ENCODE assay signal across 8 cellular contexts in genomic region chr12:113980537-113981337, GRCh38. TPM values are rescaled to one million over a fixed set of nuclear protein-coding genes. Genes with fewer than 3 reads are reported as not detected.
DNase-seq lines count a peak whose midpoint lies in the region; ATAC-seq and TF ChIP-seq lines count a peak whose summit lies in the region.

No MANE protein-coding gene starts in this region.

- H3K27ac Mint-ChIP-seq in activated T-helper 2 cell treated with anti-CD3 and anti-CD28 coated beads, Interferon-gamma antibody, Interleukin-2, Interleukin-4, amounts not matched to agents 10 μg/mL and 5 μg/mL and 100 μg/mL, durations not matched to agents 14 hours and 24 hours and 36 hours: no peak overlapping the region
- H3K27ac Mint-ChIP-seq in glutamatergic neuron (ENCODE audit: unreplicated experiment): no peak overlapping the region
- H3K27ac Mint-ChIP-seq in progenitor cell of endocrine pancreas: no peak overlapping the region

- no peaks in the 10 kb centered on the region for H3K9me3 Mint-ChIP-seq in activated T-helper 2 cell treated with anti-CD3 and anti-CD28 coated beads, Interferon-gamma antibody, Interleukin-2, Interleukin-4, amounts not matched to agents 10 μg/mL and 5 μg/mL and 100 μg/mL, durations not matched to agents 14 hours and 24 hours and 36 hours
- H3K9me3 Mint-ChIP-seq in glutamatergic neuron (ENCODE audit: unreplicated experiment): peaks cover 2% of the 10 kb centered on the region
- no peaks in the 10 kb centered on the region for H3K9me3 Mint-ChIP-seq in progenitor cell of endocrine pancreas (ENCODE audit: low read depth)

- ATAC-seq in HG03521 (IDR thresholded peaks at IDR 0.05; ENCODE audit: unreplicated experiment): peak; percentile 51
- ATAC-seq in GM18909 (IDR thresholded peaks at IDR 0.05; ENCODE audit: poor library complexity, unreplicated experiment): no peak
- ATAC-seq in HG02938 (IDR thresholded peaks at IDR 0.05; ENCODE audit: unreplicated experiment): no peak

- TF ChIP-seq CTCF in glutamatergic neuron (IDR thresholded peaks at IDR 0.05; ENCODE audit: partially characterized antibody, unreplicated experiment): peak; percentile 98
- peak; percentile 97 for TF ChIP-seq CTCF in progenitor cell of endocrine pancreas (IDR thresholded peaks at IDR 0.05; ENCODE audit: unreplicated experiment)

- H3K27me3 Mint-ChIP-seq in activated T-helper 2 cell treated with anti-CD3 and anti-CD28 coated beads, Interferon-gamma antibody, Interleukin-2, Interleukin-4, amounts not matched to agents 10 μg/mL and 5 μg/mL and 100 μg/mL, durations not matched to agents 14 hours and 24 hours and 36 hours (ENCODE audit: low read depth): no peaks in the 10 kb centered on the region
- peaks cover 7% of the 10 kb centered on the region for H3K27me3 Mint-ChIP-seq in glutamatergic neuron (ENCODE audit: unreplicated experiment)
- peaks cover 34% of the 10 kb centered on the region for H3K27me3 Mint-ChIP-seq in progenitor cell of endocrine pancreas

- DNase-seq in Daoy (ENCODE audit: low read depth): peak; percentile 78
- DNase-seq in NCI-H524 (lab: John Stamatoyannopoulos, UW): peak; percentile 21 to 51
- peak; percentile 13 for DNase-seq in activated T-helper 2 cell treated with anti-CD3 and anti-CD28 coated beads, Interferon-gamma antibody, Interleukin-2, Interleukin-4, amounts not matched to agents 10 μg/mL and 5 μg/mL and 100 μg/mL, durations not matched to agents 14 hours and 24 hours and 36 hours (ENCODE audit: low spot score)
- DNase-seq in glutamatergic neuron: peak; percentile 52
- DNase-seq in progenitor cell of endocrine pancreas (ENCODE audit: low spot score, unreplicated experiment): peak; percentile 21

- no peak overlapping the region for H3K4me3 Mint-ChIP-seq in activated T-helper 2 cell treated with anti-CD3 and anti-CD28 coated beads, Interferon-gamma antibody, Interleukin-2, Interleukin-4, amounts not matched to agents 10 μg/mL and 5 μg/mL and 100 μg/mL, durations not matched to agents 14 hours and 24 hours and 36 hours (ENCODE audit: low read depth)
- H3K4me3 Mint-ChIP-seq in glutamatergic neuron (ENCODE audit: unreplicated experiment) (no peak overlapping the region), progenitor cell of endocrine pancreas (ENCODE audit: low read depth) (no peak overlapping the region)

- H3K36me3 Mint-ChIP-seq in activated T-helper 2 cell treated with anti-CD3 and anti-CD28 coated beads, Interferon-gamma antibody, Interleukin-2, Interleukin-4, amounts not matched to agents 10 μg/mL and 5 μg/mL and 100 μg/mL, durations not matched to agents 14 hours and 24 hours and 36 hours (ENCODE audit: low read depth): no peaks in the 10 kb centered on the region
- H3K36me3 Mint-ChIP-seq in glutamatergic neuron (ENCODE audit: unreplicated experiment) (no peaks in the 10 kb centered on the region), progenitor cell of endocrine pancreas (ENCODE audit: insufficient read depth) (no peaks in the 10 kb centered on the region)

- no peaks in the 10 kb centered on the region for H3K4me1 Mint-ChIP-seq in activated T-helper 2 cell treated with anti-CD3 and anti-CD28 coated beads, Interferon-gamma antibody, Interleukin-2, Interleukin-4, amounts not matched to agents 10 μg/mL and 5 μg/mL and 100 μg/mL, durations not matched to agents 14 hours and 24 hours and 36 hours (ENCODE audit: low read depth)
- H3K4me1 Mint-ChIP-seq in glutamatergic neuron (ENCODE audit: low read depth, unreplicated experiment) (no peaks in the 10 kb centered on the region), progenitor cell of endocrine pancreas (ENCODE audit: low read depth) (no peaks in the 10 kb centered on the region)

- intact Hi-C loops in activated T-helper 2 cell treated with anti-CD3 and anti-CD28 coated beads, Interferon-gamma antibody, Interleukin-2, Interleukin-4, amounts not matched to agents 10 μg/mL and 5 μg/mL and 100 μg/mL, durations not matched to agents 14 hours and 24 hours and 36 hours (cut with micrococcal nuclease): loop anchor here (1.0 to 5.0 kb wide), 2 partner anchors 422 to 528 kb away; no protein-coding TSS in a partner anchor

RNA-seq across cellular contexts. Expression of gene RBM19, which starts 14.6 kb away (rescaled TPM):
- total RNA-seq in Daoy (2014; rRNA removed; shearing (Covaris generic)): 18.6 and 26.3 TPM in 2 replicates
- total RNA-seq in activated T-helper 2 cell treated with anti-CD3 and anti-CD28 coated beads, Interferon-gamma antibody, Interleukin-2, Interleukin-4, amounts not matched to agents 10 μg/mL and 5 μg/mL and 100 μg/mL, durations not matched to agents 14 hours and 24 hours and 36 hours: 89.6 and 96.8 TPM in 2 replicates
- total RNA-seq in glutamatergic neuron (ENCODE audit: unreplicated experiment): 27.4 TPM
- total RNA-seq in progenitor cell of endocrine pancreas: 39.4 and 42.9 TPM in 2 replicates

Comparison
In these comparisons a context has a peak if more than half of its experiments do, and no peak if none do; other contexts are left out.
1. DNase-seq: peak in every context shown above with its lines; median percentile 78 in Daoy; 52 in glutamatergic neuron; 36 in NCI-H524; 21 in progenitor cell of endocrine pancreas; 13 in activated T-helper 2 cell treated with anti-CD3 and anti-CD28 coated beads, Interferon-gamma antibody, Interleukin-2, Interleukin-4, amounts not matched to agents 10 μg/mL and 5 μg/mL and 100 μg/mL, durations not matched to agents 14 hours and 24 hours and 36 hours.